ENCODE assay signal across 11 cellular contexts in genomic region chr13:74210693-74211393, GRCh38.
DNase-seq lines count a peak whose midpoint lies in the region; ATAC-seq and TF ChIP-seq lines count a peak whose summit lies in the region.
"Had no signal": no experiment of that assay in that cellular context is flagged by ENCODE, and none has a peak within 500 bp of the region (broad histone marks: within the 10 kb centered on the region; RNA-seq: fewer than 3 reads in every experiment).

No MANE protein-coding gene starts in this region.

- peaks cover 14% of the 10 kb centered on the region for H3K4me1 ChIP-seq in IMR-90 (ENCODE audit: control insufficient read depth, insufficient read depth, low read length)

- H3K4me1 Mint-ChIP-seq in natural killer cell = peaks cover 0 to 5% of the 10 kb centered on the region in 2 donors
- H3K4me1 Mint-ChIP-seq: central memory CD8-positive, alpha-beta T cell had no signal

- H2BK20ac ChIP-seq in IMR-90 (ENCODE audit: low read depth, low read length) = peak overlapping the region; percentile 100

- H3K23ac ChIP-seq in IMR-90 (ENCODE audit: low read depth, low read length) = peak overlapping the region; percentile 100

- H4K20me1 ChIP-seq in IMR-90 (ENCODE audit: insufficient read depth, low read length) = no peaks in the 10 kb centered on the region

- DNase-seq in AG20443 (ENCODE audit: low spot score) (peak; percentile 87), IMR-90 (peak; percentile 98), amniotic stem cell (lab: John Stamatoyannopoulos, UW) (peak; percentile 60), iris pigment epithelial cell (ENCODE audit: low read depth) (peak; percentile 89), natural killer cell (no peak), middle frontal gyrus (ENCODE audit: extremely low spot score, low spot score) (no peak)
- no peak for DNase-seq in effector CD4-positive, alpha-beta T cell

- CTCF ChIA-PET in IMR-90 (lab: Yijun Ruan, JAX) = interaction anchor here (1.9 kb wide), 1 partner anchor 75 kb away, joined by 5 read pairs; no protein-coding TSS in a partner anchor

- in situ Hi-C loops in IMR-90 (cut with MboI; ENCODE audit: low sequenced_read_pairs) = no loop called here

- no peaks in the 10 kb centered on the region for H3K27me3 ChIP-seq in IMR-90 (ENCODE audit: control insufficient read depth, insufficient read depth, low read length)
- H3K27me3 ChIP-seq: neutrophil, tibial nerve had no signal

- peaks cover 14% of the 10 kb centered on the region for H3K36me3 Mint-ChIP-seq in natural killer cell

- H3K9ac ChIP-seq in IMR-90 (ENCODE audit: low read depth, low read length) = peak overlapping the region; percentile 9; the same call in 1 of the 2 replicates

- intact Hi-C loops in IMR-90 (cut with micrococcal nuclease) (loop anchor here (5.0 kb wide), 1 partner anchor 339 kb away; no protein-coding TSS in a partner anchor), natural killer cell (cut with micrococcal nuclease) (no loop called here)

- H4K5ac ChIP-seq in IMR-90 (ENCODE audit: low read depth, low read length) = peak overlapping the region; percentile 90

- TF ChIP-seq RAD21 in IMR-90 (IDR thresholded peaks at IDR 0.05; ENCODE audit: low read length) = peak; percentile 9; the same call in 1 of the 2 replicates

- H2BK120ac ChIP-seq in IMR-90 (ENCODE audit: low read depth, low read length) = peak overlapping the region; percentile 100

- TF ChIP-seq POLR2A in IMR-90 (IDR thresholded peaks at IDR 0.05; ENCODE audit: low read depth, low read length) = no peak

- TF ChIP-seq CTCF in IMR-90 (conservative IDR thresholded peaks at IDR 0.05; ENCODE audit: low read depth, low read length) (no peak), natural killer cell (IDR thresholded peaks at IDR 0.05) (no peak)

- BruUV-seq in IMR-90 (replicated peaks; lab: Mats Ljungman, UMichigan) = no TSS peak

- H3K79me1 ChIP-seq in IMR-90 (ENCODE audit: low read depth in 1 of 2, low read length in 2 of 2) = no peaks in the 10 kb centered on the region; a peak in 1 of 4 replicates

- H2AFZ ChIP-seq in IMR-90 (replicated peaks; ENCODE audit: low read length, poor library complexity) = peak overlapping the region; percentile 91

- peak overlapping the region; percentile 62; the same call in 1 of the 2 replicates for H3K4me2 ChIP-seq in IMR-90 (ENCODE audit: low read depth, low read length)

- peak overlapping the region; percentile 100 for H3K4ac ChIP-seq in IMR-90 (ENCODE audit: low read depth, low read length)

- no peak overlapping the region for H3K27ac Mint-ChIP-seq in natural killer cell

- peak overlapping the region; percentile 97 for H2AK5ac ChIP-seq in IMR-90 (ENCODE audit: low read depth, low read length)

- peak overlapping the region; percentile 83 for H3K18ac ChIP-seq in IMR-90 (ENCODE audit: low read depth, low read length)

- peak overlapping the region; percentile 96 for H2BK15ac ChIP-seq in IMR-90 (ENCODE audit: low read depth, low read length)

- H2AK9ac ChIP-seq in IMR-90 (replicated peaks; ENCODE audit: low read depth, low read length, poor library complexity) = peak overlapping the region; percentile 93

- peaks cover 3% of the 10 kb centered on the region; the same call in 1 of the 2 replicates for H3K9me1 ChIP-seq in IMR-90 (ENCODE audit: insufficient read depth, low read length)

- 0% methylated on average over 1 of the region's 4 CpGs; no CpG with 5 or more reads in 1 of the 2 experiments for WGBS in IMR-90 (ENCODE audit: extremely low coverage in 2 of 2, insufficient read length in 1 of 2), 2 experiments

- peak overlapping the region; percentile 99 for H2BK5ac ChIP-seq in IMR-90 (ENCODE audit: low read depth, low read length, poor library complexity, severe bottlenecking)

- ATAC-seq in IMR-90 (ENCODE audit: low read depth) (peak; percentile 92), GM18907 (IDR thresholded peaks at IDR 0.05; ENCODE audit: unreplicated experiment) (no peak), natural killer cell (no peak)

- peak overlapping the region; percentile 99 for H3K14ac ChIP-seq in IMR-90 (replicated peaks; ENCODE audit: low read depth, low read length)

- H3K27ac ChIP-seq in IMR-90 (ENCODE audit: insufficient read depth, low read length) = peak overlapping the region; percentile 79
- H3K27ac ChIP-seq: neutrophil, tibial nerve had no signal

- H3K27me3 Mint-ChIP-seq in natural killer cell (ENCODE audit: low read depth in 2 of 2) = peaks cover 23 to 48% of the 10 kb centered on the region in 2 donors
- H3K27me3 Mint-ChIP-seq: central memory CD8-positive, alpha-beta T cell had no signal

- peak overlapping the region; percentile 99 for H4K91ac ChIP-seq in IMR-90 (ENCODE audit: insufficient read depth, low read depth, low read length)

- no peak overlapping the region for H3K4me3 Mint-ChIP-seq in natural killer cell
- H3K4me3 Mint-ChIP-seq: central memory CD8-positive, alpha-beta T cell had no signal

- H3K56ac ChIP-seq in IMR-90 (ENCODE audit: extremely low read depth, insufficient read depth, low read length) = peak overlapping the region; percentile 90

- no peaks in the 10 kb centered on the region for H3K9me3 ChIP-seq in IMR-90 (ENCODE audit: control insufficient read depth, insufficient read depth, low read length)
- H3K9me3 ChIP-seq: neutrophil, tibial nerve had no signal

- H4K8ac ChIP-seq in IMR-90 (ENCODE audit: low read depth in 2 of 2, low read length in 2 of 2) = peak overlapping the region; percentile 77 to 99

- POLR2A ChIA-PET in IMR-90 (lab: Charles Lee; ENCODE audit: unreplicated experiment) = no interaction called here

- H3K9me3 Mint-ChIP-seq in natural killer cell = no peaks in the 10 kb centered on the region
- H3K9me3 Mint-ChIP-seq: central memory CD8-positive, alpha-beta T cell had no signal

- dilution Hi-C loops in IMR-90 (cut with HindIII; ENCODE audit: low sequenced_read_pairs, unreplicated experiment) = no loop called here

- peak overlapping the region; percentile 4; the same call in 1 of the 2 replicates for H3K4me3 ChIP-seq in IMR-90 (ENCODE audit: insufficient read depth, low read depth, low read length)
- H3K4me3 ChIP-seq: tibial nerve had no signal

- H3K36me3 ChIP-seq in IMR-90 (ENCODE audit: control insufficient read depth, insufficient read depth, low read length) = no peaks in the 10 kb centered on the region
- H3K36me3 ChIP-seq: neutrophil, tibial nerve had no signal

TF ChIP-seq in IMR-90, 13 proteins besides CTCF, POLR2A, EP300 and RAD21:
- TF ChIP-seq CEBPB (IDR thresholded peaks at IDR 0.05; ENCODE audit: low read depth, low read length) (peak; percentile 66), FOS (IDR thresholded peaks at IDR 0.05; ENCODE audit: low read depth, low read length) (peak; percentile 48), BHLHE40 (IDR thresholded peaks at IDR 0.05; ENCODE audit: low read depth, low read length) (no peak)

Comparison
In these comparisons a context has a peak if more than half of its experiments do, and no peak if none do; other contexts are left out.
1. DNase-seq: peak in AG20443 (single experiment), IMR-90 (single experiment), amniotic stem cell (single experiment) and iris pigment epithelial cell (single experiment); none in effector CD4-positive, alpha-beta T cell (single experiment), natural killer cell (single experiment) and middle frontal gyrus (single experiment).